ENCODE assay signal across 8 cellular contexts in the genomic region with DNA sequence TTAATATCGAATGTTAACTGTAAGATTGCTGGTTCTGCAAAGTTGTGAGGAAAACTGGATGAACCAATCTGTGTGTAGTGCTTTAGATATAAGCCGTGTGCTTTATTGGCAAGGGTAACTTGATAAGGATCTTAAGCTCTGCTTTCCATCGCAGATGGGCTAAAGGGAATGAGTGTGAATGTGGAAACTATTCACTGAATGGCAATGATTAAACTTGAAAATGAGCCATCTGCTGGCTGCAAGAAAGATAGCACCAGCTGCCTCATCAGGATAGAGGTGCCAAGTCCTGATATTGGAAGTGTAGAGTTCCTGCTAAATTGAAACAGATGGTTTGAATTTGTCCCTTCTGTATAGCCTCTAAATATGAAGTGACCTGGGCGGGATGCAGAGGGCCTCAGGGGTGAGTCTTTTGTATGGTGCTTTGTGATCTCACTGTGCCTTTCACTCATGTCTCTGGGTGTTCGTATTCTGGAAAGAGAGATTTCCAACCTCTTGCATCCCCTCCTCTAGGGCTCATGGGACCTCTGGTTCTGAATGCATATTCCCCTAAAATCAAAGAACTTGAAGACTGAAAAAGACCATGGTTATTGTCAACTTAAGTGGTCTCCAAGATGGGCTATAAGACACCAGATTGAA. TPM values are rescaled to one million over a fixed set of nuclear protein-coding genes. Genes with fewer than 3 reads are reported as not detected.
DNase-seq lines count a peak whose midpoint lies in the region.

No MANE protein-coding gene starts in this region.

- H3K18ac ChIP-seq in mesenchymal stem cell (ENCODE audit: low read depth in 1 of 2, low read length in 2 of 2) = no peak overlapping the region

- H2BK120ac ChIP-seq in mesenchymal stem cell (ENCODE audit: low read depth, low read length) = no peak overlapping the region

- no peak overlapping the region for H3K14ac ChIP-seq in mesenchymal stem cell (ENCODE audit: low read length in 2 of 2)

- no peak overlapping the region for H3K23ac ChIP-seq in mesenchymal stem cell (ENCODE audit: low read length in 2 of 2)

- H3K79me1 ChIP-seq in mesenchymal stem cell (replicated peaks; ENCODE audit: low read length, poor library complexity, severe bottlenecking) = no peaks in the 10 kb centered on the region

- DNase-seq in NCI-H345 (lab: John Stamatoyannopoulos, UW) (peak; percentile 11), NCI-H345 treated with DMSO at 0.1 percent for 48 hours (lab: John Stamatoyannopoulos, UW; ENCODE audit: unreplicated experiment) (no peak), NCI-H1105 treated with DMSO at 0.1 percent for 48 hours (lab: John Stamatoyannopoulos, UW) (peak; percentile 59), T47D (ENCODE audit: low read depth in 1 of 2, low spot score in 1 of 2) (peak; percentile 26 to 46), mesenchymal stem cell (peak; percentile 6), NCI-H1048 (lab: John Stamatoyannopoulos, UW) (no peak), NCI-H187 treated with DMSO at 0.1 percent for 48 hours (lab: John Stamatoyannopoulos, UW) (no peak)
- no peak for DNase-seq in central memory CD4-positive, alpha-beta T cell

- no peak overlapping the region for H3K4me3 ChIP-seq in mesenchymal stem cell (ENCODE audit: insufficient read depth in 1 of 2, low read depth in 1 of 2, low read length in 2 of 2)

- in situ Hi-C loops in T47D (cut with HindIII; ENCODE audit: low pct_unique_long_range_greater_than_20kb, low sequenced_read_pairs) = no loop called here

- no peak overlapping the region for H2AK5ac ChIP-seq in mesenchymal stem cell (ENCODE audit: low read length, severe bottlenecking)

- no peaks in the 10 kb centered on the region for H3K27me3 ChIP-seq in mesenchymal stem cell (ENCODE audit: control insufficient read depth in 1 of 2, insufficient read depth in 1 of 2, low read length in 2 of 2)

- H3K4ac ChIP-seq in mesenchymal stem cell (ENCODE audit: low read depth in 1 of 2, low read length in 2 of 2) = no peak overlapping the region

- H3K36me3 ChIP-seq in mesenchymal stem cell (ENCODE audit: control insufficient read depth in 1 of 2, insufficient read depth in 2 of 2, low read depth in 1 of 2, low read length in 2 of 2) = no peaks in the 10 kb centered on the region

- H3K9me3 ChIP-seq in mesenchymal stem cell (ENCODE audit: control insufficient read depth, low read length) = no peaks in the 10 kb centered on the region

- H2BK15ac ChIP-seq in mesenchymal stem cell (ENCODE audit: low read depth, poor library complexity, severe bottlenecking) = no peak overlapping the region

- no peak overlapping the region for H2AFZ ChIP-seq in mesenchymal stem cell (ENCODE audit: low read depth, low read length)

- H2BK5ac ChIP-seq in mesenchymal stem cell (ENCODE audit: low read depth, low read length, poor library complexity, severe bottlenecking) = no peak overlapping the region

- H3K27ac ChIP-seq in mesenchymal stem cell (ENCODE audit: low read length, poor library complexity, severe bottlenecking) = no peak overlapping the region

- no peak overlapping the region for H4K91ac ChIP-seq in mesenchymal stem cell (ENCODE audit: low read length)

- no peaks in the 10 kb centered on the region for H3K4me1 ChIP-seq in mesenchymal stem cell (ENCODE audit: control insufficient read depth, insufficient read depth, low read depth, low read length)

- H3K4me2 ChIP-seq in mesenchymal stem cell (ENCODE audit: low read length, poor library complexity, severe bottlenecking) = no peak overlapping the region

- 36% methylated on average over 3 of the region's 5 CpGs for WGBS in mesenchymal stem cell

- H2BK12ac ChIP-seq in mesenchymal stem cell (ENCODE audit: low read length in 2 of 2) = no peak overlapping the region

- no peak overlapping the region for H4K8ac ChIP-seq in mesenchymal stem cell (ENCODE audit: low read length)

- H3K9ac ChIP-seq in mesenchymal stem cell (ENCODE audit: low read length) = no peak overlapping the region

RNA-seq across cellular contexts. Expression of a gene that starts 9.2 kb away (rescaled TPM):
- not detected for polyA plus RNA-seq in mesenchymal stem cell (2013, experiment 1 of 2)
- not detected for polyA plus RNA-seq in mesenchymal stem cell (2013, experiment 2 of 2)

Comparison
In these comparisons a context has a peak if more than half of its experiments do, and no peak if none do; other contexts are left out.
1. DNase-seq: peak in NCI-H345 (single experiment), NCI-H1105 treated with DMSO at 0.1 percent for 48 hours (single experiment), T47D (2 of 2) and mesenchymal stem cell (single experiment); none in NCI-H345 treated with DMSO at 0.1 percent for 48 hours (single experiment), NCI-H1048 (single experiment), NCI-H187 treated with DMSO at 0.1 percent for 48 hours (single experiment) and central memory CD4-positive, alpha-beta T cell (single experiment).